In genomic region chr1:203663294-203663693, GRCh38 we compare ENCODE assay signal across 10 cellular contexts. TPM values are rescaled to one million over a fixed set of nuclear protein-coding genes. Genes with fewer than 3 reads are reported as not detected.
A peak's percentile ranks its signal among the peaks of the same experiment; 100 is the strongest.
DNase-seq lines count a peak whose midpoint lies in the region; ATAC-seq and TF ChIP-seq lines count a peak whose summit lies in the region.
"Had no signal": no experiment of that assay in that cellular context is flagged by ENCODE, and none has a peak within 500 bp of the region (broad histone marks: within the 10 kb centered on the region; RNA-seq: fewer than 3 reads in every experiment).

No MANE protein-coding gene starts in this region.

- peaks cover 48% of the 10 kb centered on the region for H3K79me2 ChIP-seq in PC-3 (ENCODE audit: low read length)

- 45 to 63% methylated on average over 2 of the region's 2 CpGs for WGBS in esophagus, 2 donors

- TF ChIP-seq CTCF in PC-3 (conservative IDR thresholded peaks at IDR 0.05; ENCODE audit: low read depth, low read length): 0 out of 2 replicates have a peak, but pooled peaks have one; percentile 29

- H3K4me2 ChIP-seq in PC-3 (ENCODE audit: low read length): peak overlapping the region; percentile 66

- H3K27me3 ChIP-seq in PC-3 (ENCODE audit: low read length) (no peaks in the 10 kb centered on the region), esophagus (ENCODE audit: control insufficient read depth in 1 of 2, insufficient read depth in 2 of 2, low read length in 2 of 2) (no peaks in the 10 kb centered on the region)

- H2AFZ ChIP-seq in PC-3 (ENCODE audit: low read length): no peak overlapping the region

- intact Hi-C loops in PC-3 (cut with micrococcal nuclease): loop anchor here (1.0 kb wide), 1 partner anchor 30 kb away; no protein-coding TSS in a partner anchor
- intact Hi-C loops in sciatic nerve (cut with DNase I): no loop called here

- H3K9ac ChIP-seq in PC-3 (ENCODE audit: low read length): peak overlapping the region; percentile 78

- no TSS peak for BruUV-seq in PC-3 (replicated peaks; lab: Mats Ljungman, UMichigan)

- no peaks in the 10 kb centered on the region for H3K9me3 ChIP-seq in PC-3 (ENCODE audit: low read length)
- H3K9me3 ChIP-seq in esophagus (ENCODE audit: control insufficient read depth in 2 of 2, insufficient read depth in 1 of 2, low read depth in 1 of 2, low read length in 1 of 2): no peaks in the 10 kb centered on the region

- H4K20me1 ChIP-seq in PC-3 (ENCODE audit: low read length): no peaks in the 10 kb centered on the region

- H3K4me1 ChIP-seq in PC-3 (ENCODE audit: insufficient read depth, low read length): peaks cover 36% of the 10 kb centered on the region
- H3K4me1 ChIP-seq in esophagus (ENCODE audit: control insufficient read depth in 2 of 2, insufficient read depth in 2 of 2, low read length in 1 of 2): peaks cover 2 to 8% of the 10 kb centered on the region in 2 donors

- POLR2A ChIA-PET in PC-3 (lab: Charles Lee; ENCODE audit: unreplicated experiment): interaction anchor here (0.6 to 1.4 kb wide), 4 partner anchors 29 to 69 kb away, joined by 4 to 17 read pairs (median 9); partner anchors contain the start of gene ATP2B4

- H3K27ac ChIP-seq in PC-3 (ENCODE audit: low read length): peak overlapping the region; percentile 95
- peak overlapping the region; percentile 32 to 48 for H3K27ac ChIP-seq in esophagus (ENCODE audit: low read depth in 2 of 2, low read length in 1 of 2)

- peaks cover 11% of the 10 kb centered on the region for H3F3A ChIP-seq in PC-3 (ENCODE audit: low read length, unreplicated experiment)

- peak; percentile 98 for ATAC-seq in PC-3
- ATAC-seq in sciatic nerve: peak; percentile 31
- ATAC-seq in left lobe of liver: no peak
- ATAC-seq in HG02852 (IDR thresholded peaks at IDR 0.05; ENCODE audit: unreplicated experiment): no peak

- no peaks in the 10 kb centered on the region for H3K9me2 ChIP-seq in PC-3 (replicated peaks; ENCODE audit: low read length)

- H3K36me3 ChIP-seq in PC-3 (ENCODE audit: low read depth, low read length) (no peaks in the 10 kb centered on the region), esophagus (ENCODE audit: control insufficient read depth in 2 of 2, insufficient read depth in 2 of 2, low read length in 1 of 2) (no peaks in the 10 kb centered on the region)

- DNase-seq in ELR (ENCODE audit: low read depth) (peak; percentile 100), PC-3 (peak; percentile 99), sciatic nerve (ENCODE audit: low spot score) (no peak), GF-D8 (lab: John Stamatoyannopoulos, UW) (no peak), left lobe of liver (ENCODE audit: low spot score) (no peak)
- DNase-seq in central memory CD4-positive, alpha-beta T cell: no peak
- DNase-seq: cerebellar nuclear complex; stimulated activated CD4-positive, alpha-beta T cell treated with anti-CD3 and anti-CD28 coated beads, Interleukin-2, amount 100 ng/mL, for 24 hours had no signal

- H3K4me3 ChIP-seq in PC-3 (ENCODE audit: low read length) (peak overlapping the region; percentile 31; the same call in 1 of the 2 replicates), esophagus (ENCODE audit: low read depth in 1 of 2, low read length in 2 of 2) (no peak overlapping the region)

- CTCF ChIA-PET in PC-3 (lab: Charles Lee): interaction anchor here (0.6 to 1.4 kb wide), 9 partner anchors 9 to 624 kb away, joined by 3 to 23 read pairs (median 6); partner anchors contain the start of gene ATP2B4

RNA-seq across cellular contexts. Expression of gene ATP2B4, which starts 36.7 kb away (rescaled TPM):
- total RNA-seq in PC-3 (2014; rRNA removed): 32.7 and 49.5 TPM in 2 replicates
- polyA plus RNA-seq in esophagus: 10 to 100 TPM; 17.7 to 19.3 TPM
- 107 TPM for total RNA-seq in sciatic nerve
- 9.9 TPM for total RNA-seq in left lobe of liver

Comparison
In these comparisons a context has a peak if more than half of its experiments do, and no peak if none do; other contexts are left out.
1. DNase-seq: peak in ELR (single experiment) and PC-3 (single experiment); none in sciatic nerve (single experiment), GF-D8 (single experiment), left lobe of liver (single experiment) and central memory CD4-positive, alpha-beta T cell (single experiment).
2. ATAC-seq: peak in PC-3 (single experiment) and sciatic nerve (single experiment); none in left lobe of liver (single experiment) and HG02852 (single experiment).